In the genomic region with DNA sequence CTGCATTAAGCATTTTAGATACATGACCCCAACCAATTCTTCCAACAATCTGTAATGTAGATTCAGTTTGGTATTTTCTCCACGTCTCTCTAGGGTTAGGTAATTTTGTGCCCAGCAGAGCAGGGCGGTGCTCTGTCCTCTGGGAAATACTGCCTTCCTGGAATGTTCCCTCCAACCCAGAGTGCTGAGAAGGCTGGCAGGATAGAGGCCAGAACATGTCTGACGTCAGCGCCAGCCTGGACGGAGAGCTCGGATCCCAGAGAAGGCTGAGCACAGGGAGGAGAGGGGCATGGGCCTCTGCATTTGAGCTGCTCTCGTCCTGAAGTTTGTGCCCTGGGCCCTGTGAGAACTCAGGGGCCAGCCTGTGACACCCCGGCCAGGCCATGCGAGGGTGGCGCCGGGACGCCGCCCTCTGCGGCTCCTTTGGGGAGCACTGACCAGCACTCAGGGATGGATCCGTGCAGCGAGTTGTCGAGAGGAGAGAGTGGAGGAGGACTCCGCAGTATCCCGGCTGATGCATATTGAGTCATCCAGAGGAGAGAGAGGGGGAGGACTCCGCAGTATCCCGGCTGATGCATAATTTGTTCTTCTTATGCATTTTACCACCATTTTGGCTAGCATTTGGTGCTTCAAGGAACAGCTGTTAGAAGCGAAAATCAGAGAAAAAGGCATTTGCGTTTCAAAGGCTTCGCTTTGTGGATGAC, we compare ENCODE assay signal across 15 cellular contexts.
A peak's percentile ranks its signal among the peaks of the same experiment; 100 is the strongest.
DNase-seq lines count a peak whose midpoint lies in the region; ATAC-seq, FAIRE-seq and TF ChIP-seq lines count a peak whose summit lies in the region.
"Had no signal": no experiment of that assay in that cellular context is flagged by ENCODE, and none has a peak within 500 bp of the region (broad histone marks: within the 10 kb centered on the region; RNA-seq: fewer than 3 reads in every experiment).

No MANE protein-coding gene starts in this region.

- H3K4me1 Mint-ChIP-seq in WTC11 (peaks cover 9% of the 10 kb centered on the region), progenitor cell of endocrine pancreas (ENCODE audit: low read depth) (no peaks in the 10 kb centered on the region), Calu3 (ENCODE audit: low read depth, unreplicated experiment) (no peaks in the 10 kb centered on the region)

- peak; percentile 42 for DNase-seq in Ammon's horn (ENCODE audit: low spot score)
- no peak for DNase-seq in WTC11 (ENCODE audit: low spot score)
- DNase-seq in head of caudate nucleus, result peak in 33 of 42 donors; percentile 20 to 83 (median 50)
- DNase-seq in progenitor cell of endocrine pancreas (ENCODE audit: low spot score, unreplicated experiment), result no peak
- no peak for DNase-seq in Calu3
- DNase-seq in frontal cortex (ENCODE audit: low spot score in 2 of 2), result no peak
- DNase-seq: activated naive CD4-positive, alpha-beta T cell treated with anti-CD3 and anti-CD28 coated beads for 36 hours; DMS 273 treated with DMSO at 0.1 percent for 48 hours; MM.1S had no signal

- CTCF ChIA-PET in WTC11 (lab: Charles Lee), result interaction anchor here (1.3 to 1.9 kb wide), 4 partner anchors 12 to 233 kb away, joined by 3 to 11 read pairs (median 4); no protein-coding TSS in a partner anchor
- CTCF ChIA-PET in Calu3 (lab: Charles Lee), result no interaction called here

- H3K36me3 Mint-ChIP-seq in WTC11, result no peaks in the 10 kb centered on the region
- no peaks in the 10 kb centered on the region for H3K36me3 Mint-ChIP-seq in progenitor cell of endocrine pancreas (ENCODE audit: insufficient read depth)
- H3K36me3 Mint-ChIP-seq in Calu3 (ENCODE audit: insufficient read depth, unreplicated experiment), result no peaks in the 10 kb centered on the region

- intact Hi-C loops in head of caudate nucleus (cut with DNase I) (no loop called here), Calu3 (cut with micrococcal nuclease; ENCODE audit: unreplicated experiment) (no loop called here)

- TF ChIP-seq CTCF in WTC11 (IDR thresholded peaks at IDR 0.05) (no peak), progenitor cell of endocrine pancreas (IDR thresholded peaks at IDR 0.05; ENCODE audit: unreplicated experiment) (no peak), Calu3 (IDR thresholded peaks at IDR 0.05; ENCODE audit: unreplicated experiment) (no peak)

- BruUV-seq in Calu3 (replicated peaks; lab: Mats Ljungman, UMichigan), result no TSS peak

- no peak for FAIRE-seq in frontal cortex (lab: Jason Lieb, UNC)
- FAIRE-seq: bronchial epithelial cell, endometrium, HTR-8/SVneo had no signal

- POLR2A ChIA-PET in WTC11 (lab: Charles Lee), result no interaction called here

- ATAC-seq in WTC11, result no peak
- no peak for ATAC-seq in GM19395 (IDR thresholded peaks at IDR 0.05; ENCODE audit: unreplicated experiment)
- no peak for ATAC-seq in HG03159 (IDR thresholded peaks at IDR 0.05; ENCODE audit: unreplicated experiment)

- H3K27me3 Mint-ChIP-seq in WTC11 (ENCODE audit: low read depth) (no peaks in the 10 kb centered on the region), progenitor cell of endocrine pancreas (peaks cover 10% of the 10 kb centered on the region), Calu3 (ENCODE audit: unreplicated experiment) (no peaks in the 10 kb centered on the region)

- no peak overlapping the region for H3K4me3 Mint-ChIP-seq in WTC11
- H3K4me3 Mint-ChIP-seq in progenitor cell of endocrine pancreas (ENCODE audit: low read depth), result no peak overlapping the region
- H3K4me3 Mint-ChIP-seq in Calu3 (ENCODE audit: low read depth, unreplicated experiment), result no peak overlapping the region
- H3K4me3 Mint-ChIP-seq: activated naive CD4-positive, alpha-beta T cell treated with anti-CD3 and anti-CD28 coated beads for 36 hours; neural crest cell had no signal

- H3K9me3 Mint-ChIP-seq in WTC11 (no peaks in the 10 kb centered on the region), progenitor cell of endocrine pancreas (ENCODE audit: low read depth) (no peaks in the 10 kb centered on the region), Calu3 (ENCODE audit: low read depth, unreplicated experiment) (peaks cover 22% of the 10 kb centered on the region)
- H3K9me3 Mint-ChIP-seq: activated naive CD4-positive, alpha-beta T cell treated with anti-CD3 and anti-CD28 coated beads for 36 hours; neural crest cell had no signal

- H3K27ac Mint-ChIP-seq in WTC11 (no peak overlapping the region; the same call in 1 of the 2 replicates), progenitor cell of endocrine pancreas (peak overlapping the region; percentile 15), Calu3 (ENCODE audit: unreplicated experiment) (no peak overlapping the region)
- H3K27ac Mint-ChIP-seq: activated naive CD4-positive, alpha-beta T cell treated with anti-CD3 and anti-CD28 coated beads for 36 hours had no signal

TF ChIP-seq in WTC11, 78 proteins besides CTCF, POLR2A, EP300 and RAD21:
- TF ChIP-seq, protein P1, sequence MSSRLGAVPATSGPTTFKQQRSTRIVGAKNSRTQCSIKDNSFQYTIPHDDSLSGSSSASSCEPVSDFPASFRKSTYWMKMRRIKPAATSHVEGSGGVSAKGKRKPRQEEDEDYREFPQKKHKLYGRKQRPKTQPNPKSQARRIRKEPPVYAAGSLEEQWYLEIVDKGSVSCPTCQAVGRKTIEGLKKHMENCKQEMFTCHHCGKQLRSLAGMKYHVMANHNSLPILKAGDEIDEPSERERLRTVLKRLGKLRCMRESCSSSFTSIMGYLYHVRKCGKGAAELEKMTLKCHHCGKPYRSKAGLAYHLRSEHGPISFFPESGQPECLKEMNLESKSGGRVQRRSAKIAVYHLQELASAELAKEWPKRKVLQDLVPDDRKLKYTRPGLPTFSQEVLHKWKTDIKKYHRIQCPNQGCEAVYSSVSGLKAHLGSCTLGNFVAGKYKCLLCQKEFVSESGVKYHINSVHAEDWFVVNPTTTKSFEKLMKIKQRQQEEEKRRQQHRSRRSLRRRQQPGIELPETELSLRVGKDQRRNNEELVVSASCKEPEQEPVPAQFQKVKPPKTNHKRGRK (CRISPR knock-in tag; IDR thresholded peaks at IDR 0.05; ENCODE audit: borderline replicate concordance), result no peak
- no peak for TF ChIP-seq GABPB1 (CRISPR knock-in tag; IDR thresholded peaks at IDR 0.05)
- TF ChIP-seq ELF4 (CRISPR knock-in tag; IDR thresholded peaks at IDR 0.05; ENCODE audit: low read depth), result no peak
- TF ChIP-seq ZNF263 (CRISPR knock-in tag; IDR thresholded peaks at IDR 0.05; ENCODE audit: low read depth), result peak; percentile 83

Comparison
In these comparisons a context has a peak if more than half of its experiments do, and no peak if none do; other contexts are left out.
1. DNase-seq: peak in Ammon's horn (single experiment) and head of caudate nucleus (33 of 42); none in WTC11 (single experiment), progenitor cell of endocrine pancreas (single experiment), Calu3 (single experiment) and frontal cortex (0 of 2).